Comparison of ENCODE assay signal across 10 cellular contexts in the genomic region with DNA sequence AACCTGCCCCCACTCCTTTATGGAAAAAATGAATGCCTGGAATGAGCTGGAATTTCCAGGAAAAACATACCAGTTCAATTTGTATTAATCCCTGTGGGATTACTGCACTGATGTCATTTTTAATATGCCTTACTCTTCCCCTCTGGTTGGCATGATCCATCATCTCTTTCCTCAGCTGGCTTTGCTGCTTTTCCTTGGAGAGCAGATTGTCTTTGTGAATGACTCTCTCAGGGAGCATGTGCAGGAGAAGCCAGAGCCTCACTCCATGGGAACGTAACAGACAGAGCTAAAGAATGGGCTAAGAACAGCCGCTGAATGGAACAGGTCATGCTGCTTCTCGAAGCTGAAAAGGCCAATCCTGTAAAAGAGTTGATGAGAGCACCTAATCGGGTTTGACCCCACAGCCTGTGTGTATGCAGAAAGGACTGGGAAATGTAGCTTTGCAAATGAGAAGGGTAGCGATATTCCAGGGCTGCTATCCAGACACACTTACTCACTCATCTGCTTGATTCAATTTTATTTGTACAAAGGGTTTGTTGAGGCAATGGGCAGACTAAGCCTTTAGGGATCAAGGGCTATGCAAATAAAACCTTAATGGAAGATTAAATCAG. TPM values are rescaled to one million over a fixed set of nuclear protein-coding genes. Genes with fewer than 3 reads are reported as not detected.
DNase-seq lines count a peak whose midpoint lies in the region; ATAC-seq and TF ChIP-seq lines count a peak whose summit lies in the region.
"Had no signal": no experiment of that assay in that cellular context is flagged by ENCODE, and none has a peak within 500 bp of the region (broad histone marks: within the 10 kb centered on the region; RNA-seq: fewer than 3 reads in every experiment).

No MANE protein-coding gene starts in this region.

- H3K4me3 ChIP-seq in coronary artery: peak overlapping the region; percentile 16
- peak overlapping the region in 1 of 2 experiments; percentile 34 for H3K4me3 ChIP-seq in mesenchymal stem cell (ENCODE audit: insufficient read depth in 1 of 2, low read depth in 1 of 2, low read length in 2 of 2)
- no peak overlapping the region for H3K4me3 ChIP-seq in effector memory CD4-positive, alpha-beta T cell (ENCODE audit: insufficient read depth, low read depth, low read length, poor library complexity, severe bottlenecking)

- peaks cover 27% of the 10 kb centered on the region for H3K9me3 ChIP-seq in mesenchymal stem cell (ENCODE audit: control insufficient read depth, low read length)
- no peaks in the 10 kb centered on the region for H3K9me3 ChIP-seq in effector memory CD4-positive, alpha-beta T cell (ENCODE audit: control insufficient read depth, low read length)

- 53% methylated on average over 4 of the region's 5 CpGs for WGBS in mesenchymal stem cell

- ATAC-seq in GM18520 (IDR thresholded peaks at IDR 0.05; ENCODE audit: unreplicated experiment) (no peak), HG03280 (IDR thresholded peaks at IDR 0.05; ENCODE audit: unreplicated experiment) (no peak)

- no peaks in the 10 kb centered on the region for H3K4me1 ChIP-seq in mesenchymal stem cell (ENCODE audit: control insufficient read depth, insufficient read depth, low read depth, low read length)
- H3K4me1 ChIP-seq in effector memory CD4-positive, alpha-beta T cell (ENCODE audit: control insufficient read depth, insufficient read depth, low read length, poor library complexity, severe bottlenecking): no peaks in the 10 kb centered on the region

- H3K4ac ChIP-seq in mesenchymal stem cell (ENCODE audit: low read depth in 1 of 2, low read length in 2 of 2): no peak overlapping the region

- peaks cover 4 to 33% of the 10 kb centered on the region in 2 experiments for H3K36me3 ChIP-seq in mesenchymal stem cell (ENCODE audit: control insufficient read depth in 1 of 2, insufficient read depth in 2 of 2, low read depth in 1 of 2, low read length in 2 of 2)
- no peaks in the 10 kb centered on the region for H3K36me3 ChIP-seq in effector memory CD4-positive, alpha-beta T cell (ENCODE audit: control insufficient read depth, insufficient read depth, low read length)

- peak overlapping the region; percentile 84 for H3K9ac ChIP-seq in mesenchymal stem cell (ENCODE audit: low read length)

- peaks cover 18% of the 10 kb centered on the region for H3K79me1 ChIP-seq in mesenchymal stem cell (replicated peaks; ENCODE audit: low read length, poor library complexity, severe bottlenecking)

- H3K18ac ChIP-seq in mesenchymal stem cell (ENCODE audit: low read depth in 1 of 2, low read length in 2 of 2): peak overlapping the region in 1 of 2 experiments; percentile 27

- no peak overlapping the region for H2AK5ac ChIP-seq in mesenchymal stem cell (ENCODE audit: low read length, severe bottlenecking)

- TF ChIP-seq CTCF in coronary artery (IDR thresholded peaks at IDR 0.05): no peak

- H3K27ac ChIP-seq in coronary artery (peak overlapping the region; percentile 62 to 85), mesenchymal stem cell (ENCODE audit: low read length, poor library complexity, severe bottlenecking) (no peak overlapping the region)
- H3K27ac ChIP-seq in effector memory CD4-positive, alpha-beta T cell (ENCODE audit: insufficient read depth, low read length, poor library complexity, severe bottlenecking): no peak overlapping the region

- no peak overlapping the region for H2BK5ac ChIP-seq in mesenchymal stem cell (ENCODE audit: low read depth, low read length, poor library complexity, severe bottlenecking)

- H2AFZ ChIP-seq in mesenchymal stem cell (ENCODE audit: low read depth, low read length): no peak overlapping the region

- no peak overlapping the region for H3K14ac ChIP-seq in mesenchymal stem cell (ENCODE audit: low read length in 2 of 2)

- peak overlapping the region; percentile 62 for H4K91ac ChIP-seq in mesenchymal stem cell (ENCODE audit: low read length)

- no peaks in the 10 kb centered on the region for H3K27me3 ChIP-seq in mesenchymal stem cell (ENCODE audit: control insufficient read depth in 1 of 2, insufficient read depth in 1 of 2, low read length in 2 of 2)
- no peaks in the 10 kb centered on the region for H3K27me3 ChIP-seq in effector memory CD4-positive, alpha-beta T cell (replicated peaks; ENCODE audit: control insufficient read depth, insufficient read depth, low read length, poor library complexity, severe bottlenecking)

- H4K8ac ChIP-seq in mesenchymal stem cell (ENCODE audit: low read length): no peak overlapping the region

- no peak overlapping the region for H3K4me2 ChIP-seq in mesenchymal stem cell (ENCODE audit: low read length, poor library complexity, severe bottlenecking)

- H3K23ac ChIP-seq in mesenchymal stem cell (ENCODE audit: low read length in 2 of 2): no peak overlapping the region

- DNase-seq in NCI-H748 (lab: John Stamatoyannopoulos, UW; ENCODE audit: unreplicated experiment): peak; percentile 16
- no peak for DNase-seq in NCI-H748 treated with DMSO at 0.1 percent for 48 hours (lab: John Stamatoyannopoulos, UW)
- peak; percentile 75 for DNase-seq in coronary artery (ENCODE audit: low spot score)
- DNase-seq in mesenchymal stem cell: peak; percentile 55
- no peak for DNase-seq in effector memory CD4-positive, alpha-beta T cell
- DNase-seq in NCI-H2196 (lab: John Stamatoyannopoulos, UW; ENCODE audit: unreplicated experiment): no peak
- DNase-seq: activated effector memory CD4-positive, alpha-beta T cell treated with Interleukin-2 at 50 U/mL for 16 hours; T-helper 9 cell had no signal

- no peak overlapping the region for H2BK15ac ChIP-seq in mesenchymal stem cell (ENCODE audit: low read depth, poor library complexity, severe bottlenecking)

- no peak overlapping the region for H2BK120ac ChIP-seq in mesenchymal stem cell (ENCODE audit: low read depth, low read length)

- H2BK12ac ChIP-seq in mesenchymal stem cell (ENCODE audit: low read length in 2 of 2): no peak overlapping the region

RNA-seq across cellular contexts. Expression of a gene that starts 20.7 kb away (rescaled TPM):
- polyA plus RNA-seq in mesenchymal stem cell (2013, experiment 1 of 2): 114 TPM
- polyA plus RNA-seq in mesenchymal stem cell (2013, experiment 2 of 2): 112 TPM

Comparison
In these comparisons a context has a peak if more than half of its experiments do, and no peak if none do; other contexts are left out.
1. DNase-seq: peak in NCI-H748 (single experiment), coronary artery (single experiment) and mesenchymal stem cell (single experiment); none in NCI-H748 treated with DMSO at 0.1 percent for 48 hours (single experiment), effector memory CD4-positive, alpha-beta T cell (0 of 3) and NCI-H2196 (single experiment).
2. H3K27ac ChIP-seq: peak in coronary artery (2 of 2); none in mesenchymal stem cell (single experiment) and effector memory CD4-positive, alpha-beta T cell (single experiment).